16 cellular contexts compared by ENCODE assay signal in genomic region chr9:104858846-104859245, GRCh38.
"Had no signal": no experiment of that assay in that cellular context is flagged by ENCODE, and none has a peak within 500 bp of the region (broad histone marks: within the 10 kb centered on the region; RNA-seq: fewer than 3 reads in every experiment).

No MANE protein-coding gene starts in this region.

- H3K27ac Mint-ChIP-seq: activated CD8-positive, alpha-beta T cell treated with anti-CD3 and anti-CD28 coated beads, Interleukin-2, amount 10 ng/mL, durations not matched to agents 7 days and 5 days; activated T-helper 1 cell treated with anti-CD3 and anti-CD28 coated beads, Interleukin-12 subunit alpha, Interleukin-12 subunit beta, Interleukin-2, Interleukin-4 antibody, amounts not matched to agents 30 ng/mL and 10 ng/mL and 1 ng/mL, durations not matched to agents 14 hours and 24 hours and 36 hours; neural progenitor cell had no signal

- H3K9me3 Mint-ChIP-seq: activated T-helper 1 cell treated with anti-CD3 and anti-CD28 coated beads, Interleukin-12 subunit alpha, Interleukin-12 subunit beta, Interleukin-2, Interleukin-4 antibody, amounts not matched to agents 30 ng/mL and 10 ng/mL and 1 ng/mL, durations not matched to agents 14 hours and 24 hours and 36 hours; neural progenitor cell had no signal

- H3K4me2 ChIP-seq: neural progenitor cell had no signal

- H3K9me3 ChIP-seq: gastrocnemius medialis, SJSA1, testis had no signal

- H3K27ac ChIP-seq: neural progenitor cell, SJSA1 had no signal

- H3K4me3 ChIP-seq: gastrocnemius medialis, neural progenitor cell, SJSA1, testis had no signal

- ATAC-seq: activated CD8-positive, alpha-beta T cell treated with anti-CD3 and anti-CD28 coated beads, Interleukin-2, amount 10 ng/mL, durations not matched to agents 7 days and 5 days; gastrocnemius medialis had no signal

- H3K27me3 ChIP-seq: gastrocnemius medialis, neural progenitor cell, SJSA1, testis had no signal

- H3K4me3 Mint-ChIP-seq: activated CD8-positive, alpha-beta T cell treated with anti-CD3 and anti-CD28 coated beads, Interleukin-2, amount 10 ng/mL, durations not matched to agents 7 days and 5 days; activated T-helper 1 cell treated with anti-CD3 and anti-CD28 coated beads, Interleukin-12 subunit alpha, Interleukin-12 subunit beta, Interleukin-2, Interleukin-4 antibody, amounts not matched to agents 30 ng/mL and 10 ng/mL and 1 ng/mL, durations not matched to agents 14 hours and 24 hours and 36 hours; neural progenitor cell had no signal

- H3K9ac ChIP-seq: neural progenitor cell had no signal

- H2AFZ ChIP-seq: neural progenitor cell had no signal

- DNase-seq: activated CD4-positive, CD25-positive, alpha-beta regulatory T cell treated with anti-CD3 and anti-CD28 coated beads, Interleukin-2, amount 50 U/mL, for 72 hours; activated CD8-positive, alpha-beta memory T cell treated with anti-CD3 and anti-CD28 coated beads, Interleukin-2, amount 50 U/mL, for 48 hours; activated CD8-positive, alpha-beta T cell treated with anti-CD3 and anti-CD28 coated beads, Interleukin-2, amount 10 ng/mL, durations not matched to agents 7 days and 5 days; activated naive CD4-positive, alpha-beta T cell; caudate nucleus; cortex of kidney; effector memory CD4-positive, alpha-beta T cell; gastrocnemius medialis; mesendoderm; retina; stimulated activated CD4-positive, alpha-beta T cell treated with anti-CD3 and anti-CD28 coated beads, Interleukin-2, amount 100 ng/mL, for 24 hours; stimulated activated naive CD4-positive, alpha-beta T cell had no signal
